ENCODE assay signal across 8 cellular contexts in the genomic region with DNA sequence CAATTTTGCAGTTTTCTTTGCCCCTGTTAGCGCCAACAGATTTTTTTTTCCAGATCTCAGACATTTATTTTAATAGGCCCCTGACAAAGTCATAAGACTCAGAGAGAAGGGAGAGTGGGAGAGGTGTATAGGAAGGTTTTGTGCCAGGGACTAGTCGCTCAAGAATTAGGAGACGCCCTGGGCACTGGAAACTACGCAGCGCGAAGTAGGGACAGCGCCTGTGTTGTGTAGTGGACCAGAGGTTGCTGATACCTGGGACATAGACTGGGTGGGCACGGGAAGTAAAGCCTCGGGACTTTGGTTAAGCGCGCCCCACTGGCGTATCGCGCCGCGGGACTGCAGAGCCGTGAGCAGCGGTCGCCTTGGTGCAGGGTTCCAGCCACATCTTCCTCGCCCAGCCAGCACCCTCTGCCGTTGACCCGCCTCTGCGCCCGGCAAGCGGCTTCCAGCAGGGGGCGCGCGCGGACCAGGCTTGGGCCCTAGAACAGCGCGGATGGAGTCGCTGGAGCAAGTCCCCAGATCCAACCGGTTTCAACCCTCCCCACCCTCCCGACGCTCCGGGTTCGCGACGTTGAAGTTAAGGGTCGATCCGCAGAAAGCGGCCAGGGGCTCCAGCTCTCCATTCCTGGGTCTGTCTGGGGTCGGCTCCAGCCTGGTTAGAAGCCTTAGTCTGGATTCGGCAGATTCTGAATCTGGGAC. TPM values are rescaled to one million over a fixed set of nuclear protein-coding genes. Genes with fewer than 3 reads are reported as not detected.
DNase-seq lines count a peak whose midpoint lies in the region; ATAC-seq and TF ChIP-seq lines count a peak whose summit lies in the region.

No MANE protein-coding gene starts in this region.

- no peak overlapping the region for H3K9ac ChIP-seq in mammary epithelial cell (ENCODE audit: insufficient read depth, low read length)

- H2AFZ ChIP-seq in mammary epithelial cell (ENCODE audit: low read depth, low read length), result peak overlapping the region; percentile 31

- intact Hi-C loops in activated B cell treated with CpG ODN at 0.5 μM for 24 hours (cut with micrococcal nuclease) (loop anchor here (1.0 to 5.0 kb wide), 4 partner anchors 155 to 830 kb away; partner anchors contain the start of gene RPP25), mammary epithelial cell (cut with micrococcal nuclease) (loop anchor here (1.0 to 2.0 kb wide), 5 partner anchors 73 to 195 kb away; no protein-coding TSS in a partner anchor), spleen (cut with DNase I; ENCODE audit: low total_unique reads) (loop anchor here (5.0 to 10.0 kb wide), 3 partner anchors 153 to 195 kb away; no protein-coding TSS in a partner anchor)

- no peaks in the 10 kb centered on the region for H3K36me3 Mint-ChIP-seq in activated B cell treated with CpG ODN at 0.5 μM for 24 hours (ENCODE audit: low read depth)

- no peaks in the 10 kb centered on the region for H3K9me3 ChIP-seq in BE2C
- H3K9me3 ChIP-seq in mammary epithelial cell (replicated peaks; ENCODE audit: insufficient read depth, low read length), result no peaks in the 10 kb centered on the region
- H3K9me3 ChIP-seq in spleen, result no peaks in the 10 kb centered on the region

- H3K79me2 ChIP-seq in mammary epithelial cell (ENCODE audit: insufficient read depth, low read length), result no peaks in the 10 kb centered on the region

- TF ChIP-seq POLR2A in spleen (IDR thresholded peaks at IDR 0.05), result no peak

- DNase-seq in BE2C (peak; percentile 97), GOT3 (lab: John Stamatoyannopoulos, UW) (peak; percentile 45), NCI-H2171 treated with DMSO at 0.1 percent for 48 hours (lab: John Stamatoyannopoulos, UW) (peak; percentile 89), activated B cell treated with CpG ODN at 0.5 μM for 24 hours (peak; percentile 83), mammary epithelial cell (peak; percentile 76), inferior parietal cortex (ENCODE audit: extremely low spot score) (peak; percentile 84), spleen (peak; percentile 96)

- H3K27ac ChIP-seq in mammary epithelial cell (ENCODE audit: insufficient read depth, low read depth, low read length) (no peak overlapping the region), spleen (no peak overlapping the region)

- dilution Hi-C loops in mammary epithelial cell (cut with HindIII; ENCODE audit: low sequenced_read_pairs), result no loop called here

- H3K4me1 Mint-ChIP-seq in activated B cell treated with CpG ODN at 0.5 μM for 24 hours, result peaks cover 68% of the 10 kb centered on the region

- 18% methylated on average over 26 of the region's 44 CpGs for WGBS in mammary epithelial cell (ENCODE audit: low coverage, missing lambda C conversion rate)
- 10 to 26% (median 11%) methylated on average over 17 to 44 of the region's 44 CpGs for WGBS in spleen, 5 donors

- no peaks in the 10 kb centered on the region for H4K20me1 ChIP-seq in mammary epithelial cell (ENCODE audit: insufficient read depth, low read length)

- H3K27me3 ChIP-seq in BE2C, result no peaks in the 10 kb centered on the region
- peaks cover 41% of the 10 kb centered on the region for H3K27me3 ChIP-seq in mammary epithelial cell (ENCODE audit: insufficient read depth, low read length)
- H3K27me3 ChIP-seq in spleen (replicated peaks in 1 of 7), result peaks cover 3 to 86% (median 53%) of the 10 kb centered on the region in 7 donors

- POLR2A ChIA-PET in activated B cell treated with CpG ODN at 0.5 μM for 24 hours (lab: Charles Lee), result interaction anchor here (0.6 kb wide), 1 partner anchor 251 kb away, joined by 4 read pairs; no protein-coding TSS in a partner anchor

- peaks cover 11% of the 10 kb centered on the region for H3K4me1 ChIP-seq in BE2C
- peaks cover 13% of the 10 kb centered on the region for H3K4me1 ChIP-seq in mammary epithelial cell (ENCODE audit: insufficient read depth, low read length)
- H3K4me1 ChIP-seq in spleen, result peaks cover 19 to 72% (median 51%) of the 10 kb centered on the region in 6 donors

- H3K27ac Mint-ChIP-seq in activated B cell treated with CpG ODN at 0.5 μM for 24 hours, result no peak overlapping the region

- H3K27me3 Mint-ChIP-seq in activated B cell treated with CpG ODN at 0.5 μM for 24 hours, result peaks cover 41% of the 10 kb centered on the region

- BruUV-seq in mammary epithelial cell (replicated peaks; lab: Mats Ljungman, UMichigan), result no TSS peak

- in situ Hi-C loops in mammary epithelial cell (cut with MboI; ENCODE audit: low sequenced_read_pairs in 2 of 2), result loop anchor here in 1 of 2 donors (5.0 to 10.0 kb wide), 2 partner anchors 73 to 180 kb away; no protein-coding TSS in a partner anchor

- CTCF ChIA-PET in activated B cell treated with CpG ODN at 0.5 μM for 24 hours (lab: Charles Lee), result interaction anchor here (0.8 to 1.5 kb wide), 2 partner anchors 193 to 195 kb away, joined by 3 to 6 read pairs; no protein-coding TSS in a partner anchor
- CTCF ChIA-PET in mammary epithelial cell (lab: Charles Lee; ENCODE audit: low non-redundant PET), result interaction anchor here (0.5 to 2.4 kb wide), 3 partner anchors 74 to 180 kb away, joined by 4 to 23 read pairs (median 7); no protein-coding TSS in a partner anchor

- H3K36me3 ChIP-seq in BE2C (no peaks in the 10 kb centered on the region), mammary epithelial cell (ENCODE audit: insufficient read depth, low read length) (no peaks in the 10 kb centered on the region), spleen (no peaks in the 10 kb centered on the region)

- no peaks in the 10 kb centered on the region for H3K9me3 Mint-ChIP-seq in activated B cell treated with CpG ODN at 0.5 μM for 24 hours

- TF ChIP-seq CTCF in BE2C (IDR thresholded peaks at IDR 0.05; ENCODE audit: low read depth, low read length), result peak; percentile 90
- TF ChIP-seq CTCF in activated B cell treated with CpG ODN at 0.5 μM for 24 hours (IDR thresholded peaks at IDR 0.05), result peak; percentile 71
- peak; percentile 80 to 99 for TF ChIP-seq CTCF in mammary epithelial cell (conservative IDR thresholded peaks at IDR 0.05 in 1 of 2, IDR thresholded peaks at IDR 0.05 in 1 of 2; ENCODE audit: extremely low read depth in 1 of 2, insufficient read depth in 1 of 2, low read depth in 1 of 2, low read length in 2 of 2)
- peak; percentile 80 to 98 (median 94) for TF ChIP-seq CTCF in spleen (IDR thresholded peaks at IDR 0.05 in 8 of 11, conservative IDR thresholded peaks at IDR 0.05 in 3 of 11)

- peak overlapping the region; percentile 61 for H3K4me3 Mint-ChIP-seq in activated B cell treated with CpG ODN at 0.5 μM for 24 hours

- peak; percentile 79 for ATAC-seq in activated B cell treated with CpG ODN at 0.5 μM for 24 hours (ENCODE audit: low read depth)
- no peak for ATAC-seq in GM18868 (IDR thresholded peaks at IDR 0.05; ENCODE audit: unreplicated experiment)

- H3K4me3 ChIP-seq in BE2C (ENCODE audit: low read depth, low read length), result peak overlapping the region; percentile 64
- peak overlapping the region in 1 of 3 experiments; percentile 41 for H3K4me3 ChIP-seq in mammary epithelial cell (replicated peaks in 1 of 3; ENCODE audit: insufficient read depth in 1 of 3, low read depth in 2 of 3, low read length in 3 of 3)
- H3K4me3 ChIP-seq in spleen, result peak overlapping the region in 6 of 8 donors; percentile 13 to 65 (median 30)

- peak overlapping the region; percentile 76 for H3K4me2 ChIP-seq in mammary epithelial cell (ENCODE audit: insufficient read depth, low read depth, low read length)

RNA-seq across cellular contexts. Expression of gene ISLR2, which starts 3.0 kb away (rescaled TPM):
- 4.2 TPM for polyA plus RNA-seq in BE2C (2012; ENCODE audit: insufficient read depth, insufficient read length, low read depth)
- total RNA-seq in activated B cell treated with CpG ODN at 0.5 μM for 24 hours, result not detected in 2 replicates
- under 1 TPM in 1 of 2 donors, not detected in 1; under 0.01 TPM for total RNA-seq in mammary epithelial cell
- polyA plus RNA-seq in mammary epithelial cell, result not detected
- not detected for polyA minus RNA-seq in mammary epithelial cell
- total RNA-seq in spleen, result 1 to 10 TPM in 5 of 7 donors, under 1 TPM in 2; 0.51 to 3.0 (median 1.7) TPM
- 1 to 10 TPM in 1 of 3 donors, under 1 TPM in 2; 0.20 to 1.3 (median 0.27) TPM for polyA plus RNA-seq in spleen

RNA-seq across cellular contexts. Expression of gene GOLGA6A, which starts 45.1 kb away (rescaled TPM):
- polyA plus RNA-seq in BE2C (2012; ENCODE audit: insufficient read depth, insufficient read length, low read depth), result not detected
- total RNA-seq in activated B cell treated with CpG ODN at 0.5 μM for 24 hours (not detected in 2 replicates), mammary epithelial cell (not detected), spleen (under 1 TPM in 2 of 7 donors, not detected in 5; 0.35 to 0.61 TPM)
- polyA plus RNA-seq in mammary epithelial cell (not detected), spleen (under 1 TPM in 1 of 3 donors, not detected in 2; 0.03 TPM)
- polyA minus RNA-seq in mammary epithelial cell, result not detected

RNA-seq across cellular contexts. Expression of gene ISLR, which starts 46.1 kb away (rescaled TPM):
- 42.0 TPM for polyA plus RNA-seq in BE2C (2012; ENCODE audit: insufficient read depth, insufficient read length, low read depth)
- not detected in 2 replicates for total RNA-seq in activated B cell treated with CpG ODN at 0.5 μM for 24 hours
- total RNA-seq in mammary epithelial cell, result under 1 TPM in 1 of 2 donors, not detected in 1; 0.50 TPM
- polyA plus RNA-seq in mammary epithelial cell, result 0.08 TPM
- not detected for polyA minus RNA-seq in mammary epithelial cell
- 10 to 100 TPM; 13.4 to 69.4 (median 34.2) TPM for total RNA-seq in spleen
- 10 to 100 TPM; 14.4 to 24.2 (median 21.4) TPM for polyA plus RNA-seq in spleen

Comparison
In these comparisons a context has a peak if more than half of its experiments do, and no peak if none do; other contexts are left out.
1. DNase-seq: peak in every context shown above with its lines; median percentile 97 in BE2C; 96 in spleen; 89 in NCI-H2171 treated with DMSO at 0.1 percent for 48 hours; 84 in inferior parietal cortex; 83 in activated B cell treated with CpG ODN at 0.5 μM for 24 hours; 76 in mammary epithelial cell; 45 in GOT3.
2. RNA of gene ISLR, which starts 46.1 kb away (total RNA-seq): 13.4 to 69.4 TPM in spleen; 0.50 TPM in mammary epithelial cell and not detected in activated B cell treated with CpG ODN at 0.5 μM for 24 hours; every median in the first group is over 4 times any median in the second.
3. Peak in every context shown above with its lines, with median percentiles within 50 percentile points of each other: CTCF ChIP-seq.